1 cellular context compared by ENCODE assay signal in genomic region chr14:70677324-70677723, GRCh38.
TF ChIP-seq lines count a peak whose summit lies in the region.

No MANE protein-coding gene starts in this region.

TF ChIP-seq in H1, 55 proteins besides CTCF, POLR2A, EP300 and RAD21:
- TF ChIP-seq POLR2AphosphoS5 (IDR thresholded peaks at IDR 0.05; ENCODE audit: low read depth, low read length) (peak; percentile 42; the same call in 1 of the 2 replicates), USF2 (IDR thresholded peaks at IDR 0.05; ENCODE audit: low read length) (no peak), SUZ12 (IDR thresholded peaks at IDR 0.05; ENCODE audit: low read length) (no peak), TBP (IDR thresholded peaks at IDR 0.05; ENCODE audit: low read depth, low read length) (no peak)
